1 cellular context compared by ENCODE assay signal in genomic region chr1:17629460-17629859, GRCh38.
TF ChIP-seq lines count a peak whose summit lies in the region.

No MANE protein-coding gene starts in this region.

TF ChIP-seq in GM12878, 131 proteins besides CTCF, POLR2A, EP300 and RAD21 (continued from another document):
- no peak for TF ChIP-seq E2F4 (IDR thresholded peaks at IDR 0.05; ENCODE audit: low read depth, low read length)
- no peak for TF ChIP-seq SUZ12 (IDR thresholded peaks at IDR 0.05; ENCODE audit: unreplicated experiment)
- no peak for TF ChIP-seq ZNF687 (IDR thresholded peaks at IDR 0.05)
- TF ChIP-seq, protein P1, sequence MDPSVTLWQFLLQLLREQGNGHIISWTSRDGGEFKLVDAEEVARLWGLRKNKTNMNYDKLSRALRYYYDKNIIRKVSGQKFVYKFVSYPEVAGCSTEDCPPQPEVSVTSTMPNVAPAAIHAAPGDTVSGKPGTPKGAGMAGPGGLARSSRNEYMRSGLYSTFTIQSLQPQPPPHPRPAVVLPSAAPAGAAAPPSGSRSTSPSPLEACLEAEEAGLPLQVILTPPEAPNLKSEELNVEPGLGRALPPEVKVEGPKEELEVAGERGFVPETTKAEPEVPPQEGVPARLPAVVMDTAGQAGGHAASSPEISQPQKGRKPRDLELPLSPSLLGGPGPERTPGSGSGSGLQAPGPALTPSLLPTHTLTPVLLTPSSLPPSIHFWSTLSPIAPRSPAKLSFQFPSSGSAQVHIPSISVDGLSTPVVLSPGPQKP (IDR thresholded peaks at IDR 0.05; ENCODE audit: low read depth, low read length), result no peak
- no peak for TF ChIP-seq NR2F1 (conservative IDR thresholded peaks at IDR 0.05)
- no peak for TF ChIP-seq JUNB (IDR thresholded peaks at IDR 0.05)
- TF ChIP-seq FOXK2 (IDR thresholded peaks at IDR 0.05), result no peak
- TF ChIP-seq MTA3 (IDR thresholded peaks at IDR 0.05; ENCODE audit: borderline replicate concordance, low read length), result no peak
- TF ChIP-seq, protein P2, sequence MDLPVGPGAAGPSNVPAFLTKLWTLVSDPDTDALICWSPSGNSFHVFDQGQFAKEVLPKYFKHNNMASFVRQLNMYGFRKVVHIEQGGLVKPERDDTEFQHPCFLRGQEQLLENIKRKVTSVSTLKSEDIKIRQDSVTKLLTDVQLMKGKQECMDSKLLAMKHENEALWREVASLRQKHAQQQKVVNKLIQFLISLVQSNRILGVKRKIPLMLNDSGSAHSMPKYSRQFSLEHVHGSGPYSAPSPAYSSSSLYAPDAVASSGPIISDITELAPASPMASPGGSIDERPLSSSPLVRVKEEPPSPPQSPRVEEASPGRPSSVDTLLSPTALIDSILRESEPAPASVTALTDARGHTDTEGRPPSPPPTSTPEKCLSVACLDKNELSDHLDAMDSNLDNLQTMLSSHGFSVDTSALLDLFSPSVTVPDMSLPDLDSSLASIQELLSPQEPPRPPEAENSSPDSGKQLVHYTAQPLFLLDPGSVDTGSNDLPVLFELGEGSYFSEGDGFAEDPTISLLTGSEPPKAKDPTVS (IDR thresholded peaks at IDR 0.05; ENCODE audit: low read depth, low read length), result no peak
